ENCODE assay signal across 9 cellular contexts in the genomic region with DNA sequence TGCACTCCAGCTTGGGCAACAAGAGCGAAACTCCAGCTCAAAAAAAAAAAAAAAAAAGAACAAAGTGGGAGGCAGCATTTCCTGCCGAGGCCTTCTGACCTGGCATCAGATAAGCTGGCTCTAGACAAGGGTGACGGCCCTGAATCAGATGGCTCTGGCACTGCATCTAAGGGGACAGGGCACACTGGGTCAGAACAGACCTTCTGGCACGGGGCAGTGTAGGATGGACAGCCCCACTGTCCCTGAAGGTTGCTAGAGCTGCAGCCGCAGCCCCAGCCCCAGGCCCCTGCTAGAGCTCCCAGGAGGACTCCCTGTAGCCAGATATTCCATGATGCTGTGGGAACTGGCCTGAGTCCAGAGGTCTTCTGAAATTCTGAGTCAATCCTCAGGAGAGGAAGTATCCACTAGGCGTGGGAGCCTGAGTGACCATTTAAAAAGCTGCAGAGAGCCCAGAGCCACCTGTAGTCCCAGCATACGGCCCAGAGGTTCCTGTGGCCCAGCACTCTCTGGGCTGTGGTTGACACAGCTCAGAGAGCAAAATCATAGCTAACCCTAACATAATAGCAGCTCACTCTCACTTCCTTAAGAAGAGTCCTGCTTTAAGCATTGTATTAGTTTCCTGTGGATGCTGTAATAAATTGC.
DNase-seq lines count a peak whose midpoint lies in the region; ATAC-seq, FAIRE-seq and TF ChIP-seq lines count a peak whose summit lies in the region.
"Had no signal": no experiment of that assay in that cellular context is flagged by ENCODE, and none has a peak within 500 bp of the region (broad histone marks: within the 10 kb centered on the region; RNA-seq: fewer than 3 reads in every experiment).

No MANE protein-coding gene starts in this region.

- peak overlapping the region; percentile 63; the same call in 1 of the 2 replicates for H4K91ac ChIP-seq in IMR-90 (ENCODE audit: insufficient read depth, low read depth, low read length)

- H3K9ac ChIP-seq in IMR-90 (ENCODE audit: low read depth, low read length): no peak overlapping the region

- BruUV-seq in IMR-90 (replicated peaks; lab: Mats Ljungman, UMichigan): no TSS peak

- peaks cover 15% of the 10 kb centered on the region for H3K4me1 ChIP-seq in IMR-90 (ENCODE audit: control insufficient read depth, insufficient read depth, low read length)

- H3K27ac ChIP-seq in IMR-90 (ENCODE audit: insufficient read depth, low read length): peak overlapping the region; percentile 41; the same call in 1 of the 2 replicates

- H3K4me3 ChIP-seq in IMR-90 (ENCODE audit: insufficient read depth, low read depth, low read length) (no peak overlapping the region), foreskin fibroblast (ENCODE audit: low read depth in 1 of 2, low read length in 2 of 2) (no peak overlapping the region)

- no peaks in the 10 kb centered on the region for H4K20me1 ChIP-seq in IMR-90 (ENCODE audit: insufficient read depth, low read length)

- 0 out of 2 replicates have a peak overlapping the region, but pooled peaks have one; percentile 7 for H3K14ac ChIP-seq in IMR-90 (replicated peaks; ENCODE audit: low read depth, low read length)

- H2BK120ac ChIP-seq in IMR-90 (ENCODE audit: low read depth, low read length): peak overlapping the region; percentile 60

- TF ChIP-seq RAD21 in IMR-90 (IDR thresholded peaks at IDR 0.05; ENCODE audit: low read length): no peak

- no peak overlapping the region for H3K56ac ChIP-seq in IMR-90 (ENCODE audit: extremely low read depth, insufficient read depth, low read length)

- peak overlapping the region; percentile 38 to 58; a peak in 2 of 4 replicates for H4K8ac ChIP-seq in IMR-90 (ENCODE audit: low read depth in 2 of 2, low read length in 2 of 2)

- H3K27me3 ChIP-seq in IMR-90 (ENCODE audit: control insufficient read depth, insufficient read depth, low read length): no peaks in the 10 kb centered on the region

- in situ Hi-C loops in IMR-90 (cut with MboI; ENCODE audit: low sequenced_read_pairs): no loop called here

- peaks cover 7% of the 10 kb centered on the region for H3K4me1 Mint-ChIP-seq in endothelial cell (ENCODE audit: unreplicated experiment)

- H3K36me3 ChIP-seq in IMR-90 (ENCODE audit: control insufficient read depth, insufficient read depth, low read length): no peaks in the 10 kb centered on the region

- no peaks in the 10 kb centered on the region for H3K9me3 ChIP-seq in IMR-90 (ENCODE audit: control insufficient read depth, insufficient read depth, low read length)

- POLR2A ChIA-PET in IMR-90 (lab: Charles Lee; ENCODE audit: unreplicated experiment): interaction anchor here (0.6 kb wide), 3 partner anchors 67 to 84 kb away, joined by 4 read pairs; no protein-coding TSS in a partner anchor

- intact Hi-C loops in IMR-90 (cut with micrococcal nuclease): no loop called here

- FAIRE-seq in urothelium cell line (lab: Jason Lieb, UNC): no peak

- no peak overlapping the region for H3K4me3 Mint-ChIP-seq in endothelial cell (ENCODE audit: unreplicated experiment)
- H3K4me3 Mint-ChIP-seq: dendritic cell treated with granulocyte-macrophage colony-stimulating factor and Interleukin-4, amounts not matched to agents 40 ng/mL and 50 ng/mL, for 4 days had no signal

- 21% methylated on average over 3 of the region's 7 CpGs; no CpG with 5 or more reads in 1 of the 2 experiments for WGBS in IMR-90 (ENCODE audit: extremely low coverage in 2 of 2, insufficient read length in 1 of 2), 2 experiments

- no peak overlapping the region for H3K27ac Mint-ChIP-seq in endothelial cell (ENCODE audit: unreplicated experiment)
- H3K27ac Mint-ChIP-seq: dendritic cell treated with granulocyte-macrophage colony-stimulating factor and Interleukin-4, amounts not matched to agents 40 ng/mL and 50 ng/mL, for 4 days had no signal

- H3K4ac ChIP-seq in IMR-90 (ENCODE audit: low read depth, low read length): peak overlapping the region; percentile 5

- H3K9me3 Mint-ChIP-seq in endothelial cell (ENCODE audit: unreplicated experiment): no peaks in the 10 kb centered on the region
- H3K9me3 Mint-ChIP-seq: dendritic cell treated with granulocyte-macrophage colony-stimulating factor and Interleukin-4, amounts not matched to agents 40 ng/mL and 50 ng/mL, for 4 days had no signal

- peaks cover 17% of the 10 kb centered on the region for H3K9me1 ChIP-seq in IMR-90 (ENCODE audit: insufficient read depth, low read length)

- H2BK5ac ChIP-seq in IMR-90 (ENCODE audit: low read depth, low read length, poor library complexity, severe bottlenecking): peak overlapping the region; percentile 61

- no peaks in the 10 kb centered on the region for H3K27me3 Mint-ChIP-seq in endothelial cell (ENCODE audit: unreplicated experiment)

- H2BK20ac ChIP-seq in IMR-90 (ENCODE audit: low read depth, low read length): peak overlapping the region; percentile 81

- dilution Hi-C loops in IMR-90 (cut with HindIII; ENCODE audit: low sequenced_read_pairs, unreplicated experiment): no loop called here

- ATAC-seq in GM21717 (IDR thresholded peaks at IDR 0.05; ENCODE audit: unreplicated experiment): peak; percentile 94
- ATAC-seq in IMR-90 (ENCODE audit: low read depth): peak; percentile 48
- ATAC-seq in stimulated activated naive CD8-positive, alpha-beta T cell treated with anti-CD3 and anti-CD28 coated beads, Interleukin-15, Interleukin-2, amounts not matched to agents 100 U/mL and 50 U/mL, for 24 hours: no peak

- peak overlapping the region; percentile 9 for H2BK15ac ChIP-seq in IMR-90 (ENCODE audit: low read depth, low read length)

- CTCF ChIA-PET in IMR-90 (lab: Yijun Ruan, JAX): no interaction called here

- H2AK5ac ChIP-seq in IMR-90 (ENCODE audit: low read depth, low read length): peak overlapping the region; percentile 70; the same call in 1 of the 2 replicates

- no peak overlapping the region for H2AK9ac ChIP-seq in IMR-90 (replicated peaks; ENCODE audit: low read depth, low read length, poor library complexity)

- peak overlapping the region; percentile 53; the same call in 1 of the 2 replicates for H4K5ac ChIP-seq in IMR-90 (ENCODE audit: low read depth, low read length)

- H3K23ac ChIP-seq in IMR-90 (ENCODE audit: low read depth, low read length): no peak overlapping the region

- no peak for TF ChIP-seq POLR2A in IMR-90 (IDR thresholded peaks at IDR 0.05; ENCODE audit: low read depth, low read length)

- no peak overlapping the region for H2AFZ ChIP-seq in IMR-90 (replicated peaks; ENCODE audit: low read length, poor library complexity)

- H3K79me1 ChIP-seq in IMR-90 (ENCODE audit: low read depth in 1 of 2, low read length in 2 of 2): peaks cover 9 to 10% of the 10 kb centered on the region in 2 experiments; a peak in 3 of 4 replicates

- H3K36me3 Mint-ChIP-seq in endothelial cell (ENCODE audit: low read depth, unreplicated experiment): no peaks in the 10 kb centered on the region

- DNase-seq in GM04504 (ENCODE audit: low read depth): peak; percentile 71
- peak; percentile 83 for DNase-seq in IMR-90
- DNase-seq in foreskin fibroblast: peak; percentile 23 to 66
- peak; percentile 73 for DNase-seq in urothelium cell line (ENCODE audit: low spot score)
- DNase-seq in endothelial cell (ENCODE audit: low spot score): no peak
- no peak for DNase-seq in activated CD4-positive, alpha-beta T cell treated with anti-CD3 and anti-CD28 coated beads for 4 hours
- no peak for DNase-seq in stimulated activated naive CD8-positive, alpha-beta T cell treated with anti-CD3 and anti-CD28 coated beads, Interleukin-15, Interleukin-2, amounts not matched to agents 100 U/mL and 50 U/mL, for 24 hours

- H3K18ac ChIP-seq in IMR-90 (ENCODE audit: low read depth, low read length): peak overlapping the region; percentile 47; the same call in 1 of the 2 replicates

- TF ChIP-seq CTCF in IMR-90 (conservative IDR thresholded peaks at IDR 0.05; ENCODE audit: low read depth, low read length) (no peak), foreskin fibroblast (IDR thresholded peaks at IDR 0.05; ENCODE audit: low read depth, low read length) (no peak), endothelial cell (IDR thresholded peaks at IDR 0.05; ENCODE audit: unreplicated experiment) (no peak)

- H3K4me2 ChIP-seq in IMR-90 (ENCODE audit: low read depth, low read length): no peak overlapping the region

TF ChIP-seq in IMR-90, 13 proteins besides CTCF, POLR2A, EP300 and RAD21:
- no peak for TF ChIP-seq MAFK (IDR thresholded peaks at IDR 0.05; ENCODE audit: low read depth, low read length)
- TF ChIP-seq NFE2L2 (IDR thresholded peaks at IDR 0.05; ENCODE audit: low read depth, low read length): no peak
- TF ChIP-seq MAZ (IDR thresholded peaks at IDR 0.05; ENCODE audit: borderline replicate concordance, low read depth, low read length): no peak
- no peak for TF ChIP-seq CEBPB (IDR thresholded peaks at IDR 0.05; ENCODE audit: low read depth, low read length)
- no peak for TF ChIP-seq MXI1 (IDR thresholded peaks at IDR 0.05; ENCODE audit: borderline replicate concordance, low read depth, low read length)
- no peak for TF ChIP-seq RCOR1 (IDR thresholded peaks at IDR 0.05; ENCODE audit: insufficient replicate concordance, low read length)
- TF ChIP-seq, protein P1, sequence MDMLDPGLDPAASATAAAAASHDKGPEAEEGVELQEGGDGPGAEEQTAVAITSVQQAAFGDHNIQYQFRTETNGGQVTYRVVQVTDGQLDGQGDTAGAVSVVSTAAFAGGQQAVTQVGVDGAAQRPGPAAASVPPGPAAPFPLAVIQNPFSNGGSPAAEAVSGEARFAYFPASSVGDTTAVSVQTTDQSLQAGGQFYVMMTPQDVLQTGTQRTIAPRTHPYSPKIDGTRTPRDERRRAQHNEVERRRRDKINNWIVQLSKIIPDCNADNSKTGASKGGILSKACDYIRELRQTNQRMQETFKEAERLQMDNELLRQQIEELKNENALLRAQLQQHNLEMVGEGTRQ (IDR thresholded peaks at IDR 0.05; ENCODE audit: low read depth, low read length): no peak
- no peak for TF ChIP-seq FOS (IDR thresholded peaks at IDR 0.05; ENCODE audit: low read depth, low read length)
- TF ChIP-seq, protein P2, sequence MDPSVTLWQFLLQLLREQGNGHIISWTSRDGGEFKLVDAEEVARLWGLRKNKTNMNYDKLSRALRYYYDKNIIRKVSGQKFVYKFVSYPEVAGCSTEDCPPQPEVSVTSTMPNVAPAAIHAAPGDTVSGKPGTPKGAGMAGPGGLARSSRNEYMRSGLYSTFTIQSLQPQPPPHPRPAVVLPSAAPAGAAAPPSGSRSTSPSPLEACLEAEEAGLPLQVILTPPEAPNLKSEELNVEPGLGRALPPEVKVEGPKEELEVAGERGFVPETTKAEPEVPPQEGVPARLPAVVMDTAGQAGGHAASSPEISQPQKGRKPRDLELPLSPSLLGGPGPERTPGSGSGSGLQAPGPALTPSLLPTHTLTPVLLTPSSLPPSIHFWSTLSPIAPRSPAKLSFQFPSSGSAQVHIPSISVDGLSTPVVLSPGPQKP (IDR thresholded peaks at IDR 0.05; ENCODE audit: borderline replicate concordance, low read depth, low read length): no peak
- no peak for TF ChIP-seq SMC3 (IDR thresholded peaks at IDR 0.05; ENCODE audit: low read depth, low read length)
- TF ChIP-seq BHLHE40 (IDR thresholded peaks at IDR 0.05; ENCODE audit: low read depth, low read length): no peak
- no peak for TF ChIP-seq RFX5 (IDR thresholded peaks at IDR 0.05; ENCODE audit: low read depth, low read length)
- no peak for TF ChIP-seq CHD1 (IDR thresholded peaks at IDR 0.05; ENCODE audit: low read depth, low read length)
TF ChIP-seq in IMR-90: peak in this region for 0.

Comparison
In these comparisons a context has a peak if more than half of its experiments do, and no peak if none do; other contexts are left out.
1. DNase-seq: peak in GM04504 (single experiment), IMR-90 (single experiment), foreskin fibroblast (2 of 2) and urothelium cell line (single experiment); none in endothelial cell (single experiment), activated CD4-positive, alpha-beta T cell treated with anti-CD3 and anti-CD28 coated beads for 4 hours (0 of 2) and stimulated activated naive CD8-positive, alpha-beta T cell treated with anti-CD3 and anti-CD28 coated beads, Interleukin-15, Interleukin-2, amounts not matched to agents 100 U/mL and 50 U/mL, for 24 hours (single experiment).